Comparison of ENCODE assay signal across 29 cellular contexts in the genomic region with DNA sequence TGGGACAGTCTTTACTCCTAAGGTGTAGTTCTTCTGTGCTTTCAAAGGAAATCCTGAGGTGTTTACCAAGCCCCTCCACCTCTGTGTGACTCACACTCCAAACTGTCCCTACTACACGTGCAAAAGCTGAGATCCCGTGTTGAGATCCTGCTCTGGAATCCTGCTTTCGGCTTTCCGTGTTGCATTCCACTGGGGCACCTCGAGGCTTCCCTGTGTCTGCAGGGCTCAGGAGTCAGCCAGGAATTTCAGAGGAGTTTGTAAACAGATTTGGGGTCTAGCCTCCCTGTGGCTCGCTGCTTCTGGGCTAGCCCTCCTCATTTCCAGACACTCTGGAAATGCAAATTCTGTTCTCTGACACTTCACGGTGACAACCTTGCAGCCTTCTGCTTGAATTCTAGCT. TPM values are rescaled to one million over a fixed set of nuclear protein-coding genes. Genes with fewer than 3 reads are reported as not detected.
"Had no signal": no experiment of that assay in that cellular context is flagged by ENCODE, and none has a peak within 500 bp of the region (broad histone marks: within the 10 kb centered on the region; RNA-seq: fewer than 3 reads in every experiment).

No MANE protein-coding gene starts in this region.

- H3K9me3 ChIP-seq: neutrophil, ovary, psoas muscle, suprapubic skin had no signal

- ATAC-seq: activated CD8-positive, alpha-beta T cell treated with anti-CD3 and anti-CD28 coated beads, Interleukin-2, amount 10 ng/mL, durations not matched to agents 7 days and 5 days; left lobe of liver; natural killer cell; psoas muscle; right cardiac atrium; stimulated activated effector memory CD8-positive, alpha-beta T cell treated with anti-CD3 and anti-CD28 coated beads, Interleukin-12 subunit alpha, Interleukin-12 subunit beta, amount 100 ng/mL, for 72 hours had no signal

- H3K36me3 ChIP-seq: neutrophil, ovary, stomach, suprapubic skin, tibial nerve had no signal

- H3K27ac Mint-ChIP-seq: activated CD8-positive, alpha-beta T cell treated with anti-CD3 and anti-CD28 coated beads, Interleukin-2, amount 10 ng/mL, durations not matched to agents 7 days and 5 days; activated naive CD4-positive, alpha-beta T cell treated with anti-CD3 and anti-CD28 coated beads, Interleukin-2, amount 10 ng/mL, durations not matched to agents 7 days and 5 days; mesothelial cell of epicardium; natural killer cell; stimulated activated effector memory CD8-positive, alpha-beta T cell treated with anti-CD3 and anti-CD28 coated beads, Interleukin-12 subunit alpha, Interleukin-12 subunit beta, amount 100 ng/mL, for 72 hours had no signal

- H3K27ac ChIP-seq: neutrophil, ovary, psoas muscle, SK-N-MC, skin epidermis, stomach, suprapubic skin, tibial nerve, VCaP had no signal

- H3K4me1 ChIP-seq: psoas muscle, stomach, suprapubic skin, tibial nerve had no signal

- H3K4me3 ChIP-seq: ovary, psoas muscle, SK-N-MC, skin epidermis, stomach, suprapubic skin, tibial nerve had no signal

- H3K36me3 Mint-ChIP-seq: activated naive CD4-positive, alpha-beta T cell treated with anti-CD3 and anti-CD28 coated beads, Interleukin-2, amount 10 ng/mL, durations not matched to agents 7 days and 5 days; mesothelial cell of epicardium; natural killer cell; stimulated activated effector memory CD8-positive, alpha-beta T cell treated with anti-CD3 and anti-CD28 coated beads, Interleukin-12 subunit alpha, Interleukin-12 subunit beta, amount 100 ng/mL, for 72 hours had no signal

- H3K4me1 Mint-ChIP-seq: activated naive CD4-positive, alpha-beta T cell treated with anti-CD3 and anti-CD28 coated beads, Interleukin-2, amount 10 ng/mL, durations not matched to agents 7 days and 5 days; mesothelial cell of epicardium; natural killer cell; stimulated activated effector memory CD8-positive, alpha-beta T cell treated with anti-CD3 and anti-CD28 coated beads, Interleukin-12 subunit alpha, Interleukin-12 subunit beta, amount 100 ng/mL, for 72 hours had no signal

- H3K9me3 Mint-ChIP-seq: stimulated activated effector memory CD8-positive, alpha-beta T cell treated with anti-CD3 and anti-CD28 coated beads, Interleukin-12 subunit alpha, Interleukin-12 subunit beta, amount 100 ng/mL, for 72 hours had no signal

- H3K4me3 Mint-ChIP-seq: activated CD8-positive, alpha-beta T cell treated with anti-CD3 and anti-CD28 coated beads, Interleukin-2, amount 10 ng/mL, durations not matched to agents 7 days and 5 days; activated naive CD4-positive, alpha-beta T cell treated with anti-CD3 and anti-CD28 coated beads, Interleukin-2, amount 10 ng/mL, durations not matched to agents 7 days and 5 days; mesothelial cell of epicardium; natural killer cell; stimulated activated effector memory CD8-positive, alpha-beta T cell treated with anti-CD3 and anti-CD28 coated beads, Interleukin-12 subunit alpha, Interleukin-12 subunit beta, amount 100 ng/mL, for 72 hours had no signal

- DNase-seq: activated CD4-positive, alpha-beta T cell treated with anti-CD3 and anti-CD28 coated beads for 1 hour; activated CD4-positive, alpha-beta T cell treated with anti-CD3 and anti-CD28 coated beads, Interleukin-2, amount 50 U/mL, for 1 hour; activated CD8-positive, alpha-beta T cell treated with anti-CD3 and anti-CD28 coated beads, Interleukin-2, amount 10 ng/mL, durations not matched to agents 7 days and 5 days; activated effector memory CD4-positive, alpha-beta T cell treated with Interleukin-2 at 50 U/mL for 16 hours; activated naive CD4-positive, alpha-beta T cell treated with anti-CD3 and anti-CD28 coated beads, Interleukin-2, amount 10 ng/mL, durations not matched to agents 7 days and 5 days; amygdala; cortex of kidney; foreskin fibroblast; kidney; natural killer cell; ovary; psoas muscle; right cardiac atrium; stimulated activated CD4-positive, alpha-beta T cell treated with anti-CD3 and anti-CD28 coated beads, Interleukin-2, amount 100 ng/mL, for 24 hours; stomach; T-helper 2 cell had no signal

- H3K27me3 ChIP-seq: ovary, tibial nerve had no signal

RNA-seq across cellular contexts. Expression of a gene that starts 48.4 kb away (rescaled TPM):
- total RNA-seq: bronchial epithelial cell, lung microvascular endothelial cell had no signal

RNA-seq across cellular contexts. Expression of a gene that starts 49.7 kb away (rescaled TPM):
- total RNA-seq: activated CD8-positive, alpha-beta T cell treated with anti-CD3 and anti-CD28 coated beads, Interleukin-2, amount 10 ng/mL, durations not matched to agents 7 days and 5 days; bronchial epithelial cell; epithelial cell of proximal tubule; fibroblast of lung; kidney; left lobe of liver; lung microvascular endothelial cell; natural killer cell; ovary; psoas muscle; right cardiac atrium; stomach; tibial nerve had no signal
- polyA plus RNA-seq: fibroblast of lung, ovary, psoas muscle, right cardiac atrium had no signal
